Comparison of ENCODE assay signal across 9 cellular contexts in genomic region chr1:25549273-25550154, GRCh38. TPM values are rescaled to one million over a fixed set of nuclear protein-coding genes. Genes with fewer than 3 reads are reported as not detected.
DNase-seq lines count a peak whose midpoint lies in the region; ATAC-seq and TF ChIP-seq lines count a peak whose summit lies in the region.
"Had no signal": no experiment of that assay in that cellular context is flagged by ENCODE, and none has a peak within 500 bp of the region (broad histone marks: within the 10 kb centered on the region; RNA-seq: fewer than 3 reads in every experiment).

No MANE protein-coding gene starts in this region.

- peaks cover 14 to 22% of the 10 kb centered on the region in 2 donors for H3K36me3 Mint-ChIP-seq in CD4-positive, alpha-beta memory T cell
- H3K36me3 Mint-ChIP-seq in T-cell, result peaks cover 8% of the 10 kb centered on the region

- peaks cover 68 to 98% (median 92%) of the 10 kb centered on the region in 4 donors for H3K4me1 Mint-ChIP-seq in CD4-positive, alpha-beta memory T cell
- peaks cover 93 to 95% (median 93%) of the 10 kb centered on the region in 3 donors for H3K4me1 Mint-ChIP-seq in T-cell

- H3K36me3 ChIP-seq in CD4-positive, alpha-beta memory T cell (ENCODE audit: insufficient read depth, low read length), result peaks cover 3% of the 10 kb centered on the region
- peaks cover 0 to under 1% of the 10 kb centered on the region in 2 donors for H3K36me3 ChIP-seq in left lung

- H3K27me3 Mint-ChIP-seq in CD4-positive, alpha-beta memory T cell, result no peaks in the 10 kb centered on the region
- no peaks in the 10 kb centered on the region for H3K27me3 Mint-ChIP-seq in T-cell

- TF ChIP-seq POLR2A in lower leg skin (IDR thresholded peaks at IDR 0.05), result no peak

- H3K4me3 Mint-ChIP-seq in CD4-positive, alpha-beta memory T cell, result peak overlapping the region; percentile 72 to 93 (median 80)
- H3K4me3 Mint-ChIP-seq in T-cell, result peak overlapping the region; percentile 57 to 79 (median 77)

- no peaks in the 10 kb centered on the region for H3K9me3 ChIP-seq in CD4-positive, alpha-beta memory T cell (ENCODE audit: control insufficient read depth in 1 of 2, low read length in 2 of 2)
- H3K9me3 ChIP-seq in left lung, result no peaks in the 10 kb centered on the region

- ATAC-seq in GM19463 (IDR thresholded peaks at IDR 0.05; ENCODE audit: unreplicated experiment) (peak; percentile 91), HG03558 (IDR thresholded peaks at IDR 0.05; ENCODE audit: extremely low read depth, unreplicated experiment) (peak; percentile 55), T-cell (replicated peaks in 1 of 4) (peak; percentile 95 to 99 (median 96)), left lung (peak; percentile 74)

- peak; percentile 71 to 92 (median 72) for DNase-seq in CD4-positive, alpha-beta memory T cell
- DNase-seq in T-cell, result peak; percentile 43 to 71 (median 59)
- DNase-seq in activated naive CD8-positive, alpha-beta T cell treated with anti-CD3 and anti-CD28 coated beads, Interleukin-2, amount 50 U/mL, for 16 hours (ENCODE audit: low read depth, low spot score), result peak; percentile 61
- peak; percentile 57 to 76 for DNase-seq in left lung
- peak; percentile 59 for DNase-seq in stimulated activated CD8-positive, alpha-beta memory T cell treated with anti-CD3 and anti-CD28 coated beads, Interleukin-7, amount 100 ng/mL, for 24 hours (ENCODE audit: low read depth)
- no peak for DNase-seq in lower leg skin (ENCODE audit: low spot score in 2 of 2)

- H3K9me3 Mint-ChIP-seq in CD4-positive, alpha-beta memory T cell, result no peaks in the 10 kb centered on the region
- no peaks in the 10 kb centered on the region for H3K9me3 Mint-ChIP-seq in T-cell

- TF ChIP-seq CTCF in left lung (IDR thresholded peaks at IDR 0.05) (no peak), lower leg skin (IDR thresholded peaks at IDR 0.05) (no peak)

- POLR2A ChIA-PET in CD4-positive, alpha-beta memory T cell (lab: Charles Lee; ENCODE audit: partially characterized antibody), result interaction anchor here (0.6 to 24.3 kb wide), 18 partner anchors 11 to 305 kb away, joined by 3 to 615 read pairs (median 4); partner anchors contain the start of genes MAN1C1 and MTFR1L
- POLR2A ChIA-PET in T-cell (lab: Charles Lee), result interaction anchor here in 1 of 2 donors (0.6 kb wide), 1 partner anchor 83 kb away, joined by 4 read pairs; no protein-coding TSS in a partner anchor

- peak overlapping the region in 1 of 2 donors; percentile 23 for H3K4me3 ChIP-seq in CD4-positive, alpha-beta memory T cell (ENCODE audit: low read length in 2 of 2)
- no peak overlapping the region for H3K4me3 ChIP-seq in left lung
- no peak overlapping the region for H3K4me3 ChIP-seq in lower leg skin (ENCODE audit: low read depth, poor library complexity, severe bottlenecking)

- CTCF ChIA-PET in CD4-positive, alpha-beta memory T cell (lab: Charles Lee; ENCODE audit: partially characterized antibody), result interaction anchor here (0.8 to 4.0 kb wide), 14 partner anchors 11 to 261 kb away, joined by 3 to 20 read pairs (median 7); no protein-coding TSS in a partner anchor
- CTCF ChIA-PET in T-cell (lab: Charles Lee), result interaction anchor here (0.5 to 3.3 kb wide), 6 partner anchors 12 to 1864 kb away, joined by 3 to 10 read pairs (median 4); no protein-coding TSS in a partner anchor

- H3K27ac Mint-ChIP-seq in CD4-positive, alpha-beta memory T cell, result peak overlapping the region; percentile 75 to 99 (median 96)
- H3K27ac Mint-ChIP-seq in T-cell, result peak overlapping the region; percentile 97 to 98

- WGBS in lower leg skin, 2 donors, result 45 to 51% methylated on average over 18 to 19 of the region's 19 CpGs

- H3K4me1 ChIP-seq in CD4-positive, alpha-beta memory T cell (ENCODE audit: insufficient read depth, low read length), result peaks cover 98% of the 10 kb centered on the region
- H3K4me1 ChIP-seq in left lung, result peaks cover 23 to 77% of the 10 kb centered on the region in 2 donors

- no peaks in the 10 kb centered on the region for H3K27me3 ChIP-seq in CD4-positive, alpha-beta memory T cell (ENCODE audit: insufficient read depth, low read length)
- H3K27me3 ChIP-seq in left lung, result no peaks in the 10 kb centered on the region

- intact Hi-C loops in CD4-positive, alpha-beta memory T cell (cut with micrococcal nuclease), result loop anchor here (1.0 to 5.0 kb wide), 2 partner anchors 13 to 117 kb away; partner anchors contain the start of gene MACO1
- intact Hi-C loops in left lung (cut with DNase I), result no loop called here
- intact Hi-C loops in lower leg skin (cut with DNase I; ENCODE audit: low total_unique reads), result no loop called here

- peak overlapping the region; percentile 67 for H3K27ac ChIP-seq in CD4-positive, alpha-beta memory T cell (ENCODE audit: low read depth, low read length)
- peak overlapping the region in 1 of 2 donors; percentile 67 for H3K27ac ChIP-seq in left lung
- H3K27ac ChIP-seq: parathyroid adenoma had no signal

RNA-seq across cellular contexts. Expression of gene LDLRAP1, which starts 6.1 kb away (rescaled TPM):
- total RNA-seq in CD4-positive, alpha-beta memory T cell, result 100 to 1,000 TPM; 201 to 210 TPM
- polyA plus RNA-seq in CD4-positive, alpha-beta memory T cell, result 100 to 1,000 TPM; 233 to 306 TPM
- 100 to 1,000 TPM; 143 to 298 (median 222) TPM for total RNA-seq in T-cell
- total RNA-seq in left lung, result 10 to 100 TPM; 24.2 to 25.0 TPM
- 10 to 100 TPM; 26.9 to 36.7 (median 27.2) TPM for total RNA-seq in lower leg skin

Comparison
In these comparisons a context has a peak if more than half of its experiments do, and no peak if none do; other contexts are left out.
1. DNase-seq: peak in CD4-positive, alpha-beta memory T cell (5 of 5), T-cell (34 of 34), activated naive CD8-positive, alpha-beta T cell treated with anti-CD3 and anti-CD28 coated beads, Interleukin-2, amount 50 U/mL, for 16 hours (single experiment), left lung (2 of 2) and stimulated activated CD8-positive, alpha-beta memory T cell treated with anti-CD3 and anti-CD28 coated beads, Interleukin-7, amount 100 ng/mL, for 24 hours (single experiment); none in lower leg skin (0 of 2).
2. Peak in every context shown above with its lines, with median percentiles within 50 percentile points of each other: ATAC-seq.